ENCODE assay signal across 9 cellular contexts in the genomic region with DNA sequence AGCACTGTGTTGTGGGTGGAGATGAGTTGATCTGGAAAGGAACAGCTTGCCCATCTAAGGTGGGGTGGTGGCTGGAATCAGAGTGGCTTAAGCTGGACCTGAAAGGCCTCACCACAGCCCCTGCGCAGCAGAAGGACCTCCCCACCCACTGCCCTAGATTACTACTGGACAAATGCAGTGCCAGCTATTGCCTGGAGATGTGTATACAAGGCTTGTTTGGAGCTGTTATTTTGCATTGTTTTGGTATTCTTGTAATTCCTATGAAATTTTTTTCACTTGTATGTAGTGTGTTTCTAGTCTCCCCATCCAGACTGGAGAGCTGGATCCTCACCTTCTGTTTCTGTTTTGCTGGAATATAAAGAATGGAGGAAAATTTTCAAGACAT. TPM values are rescaled to one million over a fixed set of nuclear protein-coding genes. Genes with fewer than 3 reads are reported as not detected.
DNase-seq lines count a peak whose midpoint lies in the region.
"Had no signal": no experiment of that assay in that cellular context is flagged by ENCODE, and none has a peak within 500 bp of the region (broad histone marks: within the 10 kb centered on the region; RNA-seq: fewer than 3 reads in every experiment).

No MANE protein-coding gene starts in this region.

- CTCF ChIA-PET in activated CD4-positive, alpha-beta T cell treated with anti-CD3 and anti-CD28 coated beads, Interleukin-2, amount 10 ng/mL, durations not matched to agents 7 days and 5 days (lab: Charles Lee): interaction anchor here (0.6 to 2.5 kb wide), 7 partner anchors 9 to 1206 kb away, joined by 3 to 12 read pairs (median 4); no protein-coding TSS in a partner anchor
- CTCF ChIA-PET in activated CD4-positive, alpha-beta memory T cell treated with anti-CD3 and anti-CD28 coated beads for 36 hours (lab: Charles Lee): interaction anchor here (0.7 to 2.7 kb wide), 4 partner anchors 64 to 100 kb away, joined by 3 to 22 read pairs (median 12); no protein-coding TSS in a partner anchor

- H3K9me3 ChIP-seq in iPS-18a (ENCODE audit: control insufficient read depth, low read depth, low read length): no peaks in the 10 kb centered on the region
- no peaks in the 10 kb centered on the region for H3K9me3 ChIP-seq in stomach smooth muscle (ENCODE audit: control insufficient read depth in 2 of 2, low read length in 2 of 2)

- intact Hi-C loops in activated CD4-positive, alpha-beta memory T cell treated with anti-CD3 and anti-CD28 coated beads for 36 hours (cut with micrococcal nuclease): no loop called here

- POLR2A ChIA-PET in activated CD4-positive, alpha-beta T cell treated with anti-CD3 and anti-CD28 coated beads, Interleukin-2, amount 10 ng/mL, durations not matched to agents 7 days and 5 days (lab: Charles Lee): no interaction called here
- POLR2A ChIA-PET in activated CD4-positive, alpha-beta memory T cell treated with anti-CD3 and anti-CD28 coated beads for 36 hours (lab: Charles Lee): interaction anchor here (0.6 kb wide), 1 partner anchor 13 kb away, joined by 3 read pairs; no protein-coding TSS in a partner anchor

- H3K9me3 Mint-ChIP-seq in activated CD4-positive, alpha-beta T cell treated with anti-CD3 and anti-CD28 coated beads, Interleukin-2, amount 10 ng/mL, durations not matched to agents 7 days and 5 days: no peaks in the 10 kb centered on the region
- no peaks in the 10 kb centered on the region for H3K9me3 Mint-ChIP-seq in activated CD4-positive, alpha-beta memory T cell treated with anti-CD3 and anti-CD28 coated beads for 36 hours

- no peak overlapping the region for H3K27ac ChIP-seq in iPS-18a (ENCODE audit: low read length)
- peak overlapping the region; percentile 80 for H3K27ac ChIP-seq in stomach smooth muscle (ENCODE audit: low read length)

- H3K27me3 ChIP-seq in iPS-18a (ENCODE audit: control insufficient read depth, insufficient read depth, low read length) (no peaks in the 10 kb centered on the region), stomach smooth muscle (ENCODE audit: control insufficient read depth in 1 of 2, insufficient read depth in 2 of 2, low read length in 2 of 2) (no peaks in the 10 kb centered on the region)

- H3K4me1 ChIP-seq in iPS-18a (ENCODE audit: control insufficient read depth, low read depth, low read length): peaks cover 21% of the 10 kb centered on the region
- peaks cover 11% of the 10 kb centered on the region for H3K4me1 ChIP-seq in stomach smooth muscle (ENCODE audit: control insufficient read depth, insufficient read depth, low read length)

- H3K4me3 ChIP-seq in iPS-18a (ENCODE audit: low read length): peak overlapping the region; percentile 81
- H3K4me3 ChIP-seq in stomach smooth muscle (ENCODE audit: low read length in 2 of 2): peak overlapping the region in 1 of 2 donors; percentile 79

- no peaks in the 10 kb centered on the region for H3K27me3 Mint-ChIP-seq in activated CD4-positive, alpha-beta T cell treated with anti-CD3 and anti-CD28 coated beads, Interleukin-2, amount 10 ng/mL, durations not matched to agents 7 days and 5 days
- no peaks in the 10 kb centered on the region for H3K27me3 Mint-ChIP-seq in activated CD4-positive, alpha-beta memory T cell treated with anti-CD3 and anti-CD28 coated beads for 36 hours

- no peak overlapping the region for H3K27ac Mint-ChIP-seq in activated CD4-positive, alpha-beta T cell treated with anti-CD3 and anti-CD28 coated beads, Interleukin-2, amount 10 ng/mL, durations not matched to agents 7 days and 5 days
- no peak overlapping the region for H3K27ac Mint-ChIP-seq in activated CD4-positive, alpha-beta memory T cell treated with anti-CD3 and anti-CD28 coated beads for 36 hours

- no peak for DNase-seq in activated CD4-positive, alpha-beta T cell treated with anti-CD3 and anti-CD28 coated beads, Interleukin-2, amount 10 ng/mL, durations not matched to agents 7 days and 5 days
- DNase-seq in activated CD4-positive, alpha-beta T cell treated with anti-CD3 and anti-CD28 coated beads for 1 hour: no peak
- no peak for DNase-seq in activated CD4-positive, alpha-beta memory T cell treated with anti-CD3 and anti-CD28 coated beads for 36 hours
- DNase-seq in cerebellar cortex (ENCODE audit: low spot score) (no peak), RKO (ENCODE audit: low spot score) (no peak), hippocampal formation (lab: John Stamatoyannopoulos, UW) (no peak)
- DNase-seq: KG1 had no signal

- peaks cover 10% of the 10 kb centered on the region for H3K36me3 Mint-ChIP-seq in activated CD4-positive, alpha-beta T cell treated with anti-CD3 and anti-CD28 coated beads, Interleukin-2, amount 10 ng/mL, durations not matched to agents 7 days and 5 days (ENCODE audit: low read depth)
- peaks cover 4% of the 10 kb centered on the region for H3K36me3 Mint-ChIP-seq in activated CD4-positive, alpha-beta memory T cell treated with anti-CD3 and anti-CD28 coated beads for 36 hours

- H3K4me1 Mint-ChIP-seq in activated CD4-positive, alpha-beta T cell treated with anti-CD3 and anti-CD28 coated beads, Interleukin-2, amount 10 ng/mL, durations not matched to agents 7 days and 5 days: peaks cover 46% of the 10 kb centered on the region
- H3K4me1 Mint-ChIP-seq in activated CD4-positive, alpha-beta memory T cell treated with anti-CD3 and anti-CD28 coated beads for 36 hours (ENCODE audit: low read depth): peaks cover 29% of the 10 kb centered on the region

- H3K9ac ChIP-seq in iPS-18a (ENCODE audit: low read length) (no peak overlapping the region), stomach smooth muscle (ENCODE audit: low read length in 2 of 2) (peak overlapping the region in 1 of 2 donors; percentile 81)

- peak overlapping the region; percentile 75 for H3K4me3 Mint-ChIP-seq in activated CD4-positive, alpha-beta T cell treated with anti-CD3 and anti-CD28 coated beads, Interleukin-2, amount 10 ng/mL, durations not matched to agents 7 days and 5 days
- H3K4me3 Mint-ChIP-seq in activated CD4-positive, alpha-beta memory T cell treated with anti-CD3 and anti-CD28 coated beads for 36 hours: peak overlapping the region; percentile 71

- H3K36me3 ChIP-seq in iPS-18a (ENCODE audit: control insufficient read depth, low read depth, low read length) (peaks cover 7% of the 10 kb centered on the region), stomach smooth muscle (ENCODE audit: control insufficient read depth in 2 of 2, insufficient read depth in 2 of 2, low read length in 2 of 2) (peaks cover 6% of the 10 kb centered on the region in 2 donors)

RNA-seq across cellular contexts. Expression of a gene that starts 1.3 kb away (rescaled TPM):
- 1 to 10 TPM; 9.3 to 9.6 TPM for total RNA-seq in activated CD4-positive, alpha-beta T cell treated with anti-CD3 and anti-CD28 coated beads, Interleukin-2, amount 10 ng/mL, durations not matched to agents 7 days and 5 days
- total RNA-seq in activated CD4-positive, alpha-beta memory T cell treated with anti-CD3 and anti-CD28 coated beads for 36 hours: 1 to 10 TPM; 3.5 to 3.9 TPM
